Comparison of ENCODE assay signal across 1 cellular context in genomic region chr15:29756358-29757267, GRCh38.
TF ChIP-seq lines count a peak whose summit lies in the region.

No MANE protein-coding gene starts in this region.

TF ChIP-seq in GM23338, 12 proteins besides CTCF, POLR2A, EP300 and RAD21 (continued from another document):
- TF ChIP-seq ZNF462 (CRISPR knock-in tag; IDR thresholded peaks at IDR 0.05) (no peak), EZH2 (IDR thresholded peaks at IDR 0.05; ENCODE audit: low read depth, unreplicated experiment) (no peak), CREB1 (CRISPR knock-in tag; IDR thresholded peaks at IDR 0.05; ENCODE audit: low read depth) (no peak), STAT1 (IDR thresholded peaks at IDR 0.05; ENCODE audit: unreplicated experiment) (no peak), ZNF331 (CRISPR knock-in tag; IDR thresholded peaks at IDR 0.05; ENCODE audit: low read depth) (no peak)
